10 cellular contexts compared by ENCODE assay signal in the genomic region with DNA sequence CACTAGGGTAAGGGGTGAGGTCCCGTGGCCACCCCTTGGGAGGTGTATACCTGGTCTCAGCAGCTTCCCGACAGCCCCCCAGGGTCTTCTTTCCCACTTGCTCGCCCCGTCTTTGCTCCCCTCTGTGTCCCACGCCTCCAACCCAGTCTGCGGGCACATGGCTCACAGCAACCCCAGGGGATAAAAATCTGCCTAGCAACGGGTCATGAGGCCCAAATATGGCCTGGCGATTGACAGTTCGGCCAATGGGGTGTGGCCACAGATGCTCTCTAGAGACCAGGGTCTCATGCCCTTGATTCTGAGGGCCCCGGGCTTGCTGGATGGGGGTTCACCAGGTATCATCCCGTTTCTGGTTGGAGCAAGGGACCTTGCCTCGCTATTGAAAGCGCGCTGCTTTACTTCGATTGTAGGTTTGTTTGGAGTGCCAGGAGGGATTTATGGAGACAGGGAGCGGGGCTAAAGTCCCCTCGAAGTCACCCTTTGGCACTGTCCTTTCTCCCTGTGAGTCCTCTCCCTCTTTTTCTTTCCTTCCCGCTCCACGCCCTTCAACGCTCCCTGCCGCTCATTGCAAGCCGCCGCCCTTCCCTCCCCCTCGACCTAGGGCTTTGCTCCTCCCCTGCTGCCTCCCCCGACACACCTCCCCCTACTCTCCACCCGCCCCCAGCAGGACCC. TPM values are rescaled to one million over a fixed set of nuclear protein-coding genes. Genes with fewer than 3 reads are reported as not detected.
A peak's percentile ranks its signal among the peaks of the same experiment; 100 is the strongest.
DNase-seq lines count a peak whose midpoint lies in the region; ATAC-seq, FAIRE-seq and TF ChIP-seq lines count a peak whose summit lies in the region.
"Had no signal": no experiment of that assay in that cellular context is flagged by ENCODE, and none has a peak within 500 bp of the region (broad histone marks: within the 10 kb centered on the region; RNA-seq: fewer than 3 reads in every experiment).

No MANE protein-coding gene starts in this region.

- DNase-seq in activated B cell treated with CpG ODN at 0.5 μM for 24 hours (no peak), head of caudate nucleus (peak in 40 of 42 donors; percentile 9 to 83 (median 59)), osteoblast (ENCODE audit: insufficient read length, low spot score, missing footprints) (no peak), natural killer cell (no peak), EL (no peak), NCI-H1417 treated with DMSO at 0.1 percent for 48 hours (lab: John Stamatoyannopoulos, UW) (no peak)
- no peak for DNase-seq in activated CD4-positive, alpha-beta T cell treated with anti-CD3 and anti-CD28 coated beads, Interleukin-2, amount 50 U/mL, for 1 hour
- DNase-seq: effector memory CD8-positive, alpha-beta T cell had no signal

- H3K79me2 ChIP-seq in osteoblast (ENCODE audit: insufficient read depth, low read length): no peaks in the 10 kb centered on the region

- peaks cover 8% of the 10 kb centered on the region for H3K4me1 Mint-ChIP-seq in activated B cell treated with CpG ODN at 0.5 μM for 24 hours
- H3K4me1 Mint-ChIP-seq in natural killer cell: peaks cover 9 to 20% of the 10 kb centered on the region in 2 donors

- CTCF ChIA-PET in activated B cell treated with CpG ODN at 0.5 μM for 24 hours (lab: Charles Lee): no interaction called here

- H3K9me3 Mint-ChIP-seq in activated B cell treated with CpG ODN at 0.5 μM for 24 hours (no peaks in the 10 kb centered on the region), natural killer cell (no peaks in the 10 kb centered on the region)
- H3K9me3 Mint-ChIP-seq: effector memory CD8-positive, alpha-beta T cell had no signal

- no peaks in the 10 kb centered on the region for H4K20me1 ChIP-seq in osteoblast (ENCODE audit: insufficient read depth, low read length)

- peak overlapping the region; percentile 85 for H3K4me2 ChIP-seq in osteoblast (ENCODE audit: insufficient read depth, low read length)

- H3K36me3 ChIP-seq in osteoblast (ENCODE audit: insufficient read depth, low read length): no peaks in the 10 kb centered on the region

- H3K4me1 ChIP-seq in osteoblast (ENCODE audit: insufficient read depth, low read length): peaks cover 26% of the 10 kb centered on the region

- H3K36me3 Mint-ChIP-seq in activated B cell treated with CpG ODN at 0.5 μM for 24 hours (ENCODE audit: low read depth) (no peaks in the 10 kb centered on the region), natural killer cell (no peaks in the 10 kb centered on the region)

- POLR2A ChIA-PET in activated B cell treated with CpG ODN at 0.5 μM for 24 hours (lab: Charles Lee): interaction anchor here (0.6 to 0.7 kb wide), 2 partner anchors 52 to 1031 kb away, joined by 3 to 7 read pairs; no protein-coding TSS in a partner anchor

- H3K27ac ChIP-seq in osteoblast (ENCODE audit: low read depth, low read length): no peak overlapping the region

- H3K9me3 ChIP-seq in osteoblast (ENCODE audit: low read depth, low read length): no peaks in the 10 kb centered on the region

- H3K4me3 ChIP-seq in osteoblast (ENCODE audit: insufficient read depth, low read length): peak overlapping the region; percentile 64

- intact Hi-C loops in activated B cell treated with CpG ODN at 0.5 μM for 24 hours (cut with micrococcal nuclease): loop anchor here (5.0 kb wide), 1 partner anchor 37 kb away; no protein-coding TSS in a partner anchor
- intact Hi-C loops in head of caudate nucleus (cut with DNase I): loop anchor here (10.0 kb wide), 1 partner anchor 100 kb away; no protein-coding TSS in a partner anchor
- intact Hi-C loops in natural killer cell (cut with micrococcal nuclease): no loop called here

- no peak for TF ChIP-seq CTCF in activated B cell treated with CpG ODN at 0.5 μM for 24 hours (IDR thresholded peaks at IDR 0.05)
- no peak for TF ChIP-seq CTCF in osteoblast (IDR thresholded peaks at IDR 0.05; ENCODE audit: extremely low read depth, low read depth, low read length)
- TF ChIP-seq CTCF in natural killer cell (IDR thresholded peaks at IDR 0.05): no peak

- peaks cover 15% of the 10 kb centered on the region for H3K27me3 Mint-ChIP-seq in activated B cell treated with CpG ODN at 0.5 μM for 24 hours
- peaks cover 0 to 3% of the 10 kb centered on the region in 2 donors for H3K27me3 Mint-ChIP-seq in natural killer cell (ENCODE audit: low read depth in 2 of 2)
- H3K27me3 Mint-ChIP-seq: effector memory CD8-positive, alpha-beta T cell had no signal

- no peak overlapping the region for H3K27ac Mint-ChIP-seq in activated B cell treated with CpG ODN at 0.5 μM for 24 hours
- H3K27ac Mint-ChIP-seq in natural killer cell: peak overlapping the region in 1 of 2 donors; percentile 16

- H2AFZ ChIP-seq in osteoblast (ENCODE audit: low read length): peak overlapping the region; percentile 58

- H3K27me3 ChIP-seq in osteoblast (ENCODE audit: insufficient read depth, low read length): no peaks in the 10 kb centered on the region

- FAIRE-seq in G401.6 (lab: Jason Lieb, UNC): peak; percentile 17
- FAIRE-seq: RCC 7860 had no signal

- ATAC-seq in activated B cell treated with CpG ODN at 0.5 μM for 24 hours (ENCODE audit: low read depth) (no peak), natural killer cell (no peak)
- ATAC-seq: effector memory CD8-positive, alpha-beta T cell had no signal

- H3K4me3 Mint-ChIP-seq in activated B cell treated with CpG ODN at 0.5 μM for 24 hours (peak overlapping the region; percentile 7), natural killer cell (no peak overlapping the region)
- H3K4me3 Mint-ChIP-seq: effector memory CD8-positive, alpha-beta T cell had no signal

RNA-seq across cellular contexts. Expression of a gene that starts 41.4 kb away (rescaled TPM):
- total RNA-seq in activated B cell treated with CpG ODN at 0.5 μM for 24 hours (246 and 248 TPM in 2 replicates), osteoblast (646 and 720 TPM in 2 replicates), natural killer cell (100 to 1,000 TPM; 623 to 740 (median 677) TPM)

Comparison
In these comparisons a context has a peak if more than half of its experiments do, and no peak if none do; other contexts are left out.
1. DNase-seq: peak in head of caudate nucleus (40 of 42); none in activated B cell treated with CpG ODN at 0.5 μM for 24 hours (single experiment), osteoblast (single experiment), natural killer cell (single experiment), EL (single experiment), activated CD4-positive, alpha-beta T cell treated with anti-CD3 and anti-CD28 coated beads, Interleukin-2, amount 50 U/mL, for 1 hour (single experiment) and NCI-H1417 treated with DMSO at 0.1 percent for 48 hours (single experiment).